ENCODE assay signal across 11 cellular contexts in genomic region chr10:123136221-123136805, GRCh38. TPM values are rescaled to one million over a fixed set of nuclear protein-coding genes. Genes with fewer than 3 reads are reported as not detected.
A peak's percentile ranks its signal among the peaks of the same experiment; 100 is the strongest.
DNase-seq lines count a peak whose midpoint lies in the region; ATAC-seq, FAIRE-seq and TF ChIP-seq lines count a peak whose summit lies in the region.
"Had no signal": no experiment of that assay in that cellular context is flagged by ENCODE, and none has a peak within 500 bp of the region (broad histone marks: within the 10 kb centered on the region; RNA-seq: fewer than 3 reads in every experiment).

No MANE protein-coding gene starts in this region.

- H4K20me1 ChIP-seq in HepG2 (ENCODE audit: insufficient read depth, low read length), result peaks cover 6% of the 10 kb centered on the region; the same call in 1 of the 2 replicates

- no peak for TF ChIP-seq RAD21 in HepG2 (CRISPR knock-in tag; IDR thresholded peaks at IDR 0.05)

- peak overlapping the region; percentile 26 for H3K4me3 Mint-ChIP-seq in activated T-helper 1 cell treated with anti-CD3 and anti-CD28 coated beads, Interleukin-12 subunit alpha, Interleukin-12 subunit beta, Interleukin-2, Interleukin-4 antibody, amounts not matched to agents 30 ng/mL and 10 ng/mL and 1 ng/mL, durations not matched to agents 14 hours and 24 hours and 36 hours
- peak overlapping the region; percentile 67 for H3K4me3 Mint-ChIP-seq in natural killer cell

- H3K4me2 ChIP-seq in HepG2 (ENCODE audit: low read depth, low read length), result peak overlapping the region; percentile 69

- H3K27me3 Mint-ChIP-seq in activated T-helper 1 cell treated with anti-CD3 and anti-CD28 coated beads, Interleukin-12 subunit alpha, Interleukin-12 subunit beta, Interleukin-2, Interleukin-4 antibody, amounts not matched to agents 30 ng/mL and 10 ng/mL and 1 ng/mL, durations not matched to agents 14 hours and 24 hours and 36 hours (ENCODE audit: insufficient read depth), result peaks cover 73% of the 10 kb centered on the region
- H3K27me3 Mint-ChIP-seq in natural killer cell (ENCODE audit: low read depth in 2 of 2), result peaks cover 63 to 75% of the 10 kb centered on the region in 2 donors

- H3K36me3 ChIP-seq in HepG2 (replicated peaks in 1 of 2; ENCODE audit: control insufficient read depth in 1 of 2, insufficient read depth in 2 of 2, low read length in 2 of 2), result no peaks in the 10 kb centered on the region
- no peaks in the 10 kb centered on the region for H3K36me3 ChIP-seq in right lobe of liver
- H3K36me3 ChIP-seq in uterus, result no peaks in the 10 kb centered on the region

- TF ChIP-seq EP300 in HepG2 (IDR thresholded peaks at IDR 0.05; ENCODE audit: low read depth in 2 of 2, low read length in 2 of 2) (no peak), HepG2 (CRISPR knock-in tag; IDR thresholded peaks at IDR 0.05; ENCODE audit: borderline replicate concordance) (no peak)

- no peaks in the 10 kb centered on the region for H3K79me2 ChIP-seq in HepG2 (ENCODE audit: insufficient read depth, low read length)

- H3K4me1 ChIP-seq in HepG2 (ENCODE audit: insufficient read depth, low read length) (peaks cover 60% of the 10 kb centered on the region), right lobe of liver (peaks cover 0 to 54% (median 12%) of the 10 kb centered on the region in 4 donors), uterus (peaks cover 0 to 29% of the 10 kb centered on the region in 2 donors)

- 6% methylated on average over 48 of the region's 59 CpGs for WGBS in HepG2 (ENCODE audit: low lambda C conversion rate)
- 4% methylated on average over 9 of the region's 59 CpGs for WGBS in right lobe of liver (ENCODE audit: insufficient coverage, low coverage, low lambda C conversion rate, missing lambda C conversion rate)

- no peak overlapping the region for H3K9ac ChIP-seq in HepG2 (ENCODE audit: insufficient read depth, low read depth, low read length)

- peaks cover 23% of the 10 kb centered on the region for H3K4me1 Mint-ChIP-seq in activated T-helper 1 cell treated with anti-CD3 and anti-CD28 coated beads, Interleukin-12 subunit alpha, Interleukin-12 subunit beta, Interleukin-2, Interleukin-4 antibody, amounts not matched to agents 30 ng/mL and 10 ng/mL and 1 ng/mL, durations not matched to agents 14 hours and 24 hours and 36 hours (ENCODE audit: low read depth)
- H3K4me1 Mint-ChIP-seq in natural killer cell, result peaks cover 20 to 28% of the 10 kb centered on the region in 2 donors

- DNase-seq in HepG2 (ENCODE audit: low spot score), result no peak
- no peak for DNase-seq in right lobe of liver
- no peak for DNase-seq in activated T-helper 1 cell treated with anti-CD3 and anti-CD28 coated beads, Interleukin-12 subunit alpha, Interleukin-12 subunit beta, Interleukin-2, Interleukin-4 antibody, amounts not matched to agents 30 ng/mL and 10 ng/mL and 1 ng/mL, durations not matched to agents 14 hours and 24 hours and 36 hours (ENCODE audit: low spot score)
- no peak for DNase-seq in natural killer cell
- no peak for DNase-seq in uterus
- DNase-seq in NOMO-1 treated with dmso at 0.1 percent for 144 hours (lab: John Stamatoyannopoulos, UW; ENCODE audit: unreplicated experiment), result no peak
- no peak for DNase-seq in KBM-7
- no peak for DNase-seq in GM19240 (ENCODE audit: insufficient read length, low spot score)
- DNase-seq: NCI-H187 had no signal

- intact Hi-C loops in HepG2 (cut with micrococcal nuclease; ENCODE audit: unreplicated experiment) (loop anchor here (5.0 kb wide), 1 partner anchor 131 kb away; no protein-coding TSS in a partner anchor), right lobe of liver (cut with DNase I) (loop anchor here in 1 of 2 donors (10.0 kb wide), 2 partner anchors 248 to 418 kb away; no protein-coding TSS in a partner anchor), natural killer cell (cut with micrococcal nuclease) (loop anchor here (10.0 kb wide), 1 partner anchor 828 kb away; no protein-coding TSS in a partner anchor), uterus (cut with DNase I; ENCODE audit: low total_unique reads) (loop anchor here (10.0 kb wide), 1 partner anchor 418 kb away; no protein-coding TSS in a partner anchor)
- intact Hi-C loops in activated T-helper 1 cell treated with anti-CD3 and anti-CD28 coated beads, Interleukin-12 subunit alpha, Interleukin-12 subunit beta, Interleukin-2, Interleukin-4 antibody, amounts not matched to agents 30 ng/mL and 10 ng/mL and 1 ng/mL, durations not matched to agents 14 hours and 24 hours and 36 hours (cut with micrococcal nuclease), result loop anchor here (10.0 kb wide), 2 partner anchors 672 to 828 kb away; partner anchors contain the start of gene HTRA1

- in situ Hi-C loops in HepG2 (cut with HindIII; ENCODE audit: extremely low pct_ligation_motif_present, low pct_unique_long_range_greater_than_20kb), result no loop called here
- in situ Hi-C loops in KBM-7 (cut with MboI; ENCODE audit: low pct_unique_long_range_greater_than_20kb, low sequenced_read_pairs), result loop anchor here (25.0 kb wide), 1 partner anchor 426 kb away; no protein-coding TSS in a partner anchor

- H3K4me3 ChIP-seq in HepG2 (replicated peaks in 1 of 3; ENCODE audit: insufficient read depth in 1 of 3, low read depth in 2 of 3, low read length in 3 of 3), result peak overlapping the region; percentile 27 to 61 (median 37); a peak in 5 of 6 replicates
- H3K4me3 ChIP-seq in right lobe of liver, result no peak overlapping the region
- peak overlapping the region in 1 of 2 donors; percentile 22 for H3K4me3 ChIP-seq in uterus

- ATAC-seq in HepG2, result no peak
- ATAC-seq in right lobe of liver, result no peak
- peak in 2 of 3 donors; percentile 3 to 9 for ATAC-seq in natural killer cell

- peaks cover 2% of the 10 kb centered on the region for H3K36me3 Mint-ChIP-seq in activated T-helper 1 cell treated with anti-CD3 and anti-CD28 coated beads, Interleukin-12 subunit alpha, Interleukin-12 subunit beta, Interleukin-2, Interleukin-4 antibody, amounts not matched to agents 30 ng/mL and 10 ng/mL and 1 ng/mL, durations not matched to agents 14 hours and 24 hours and 36 hours (ENCODE audit: low read depth)
- H3K36me3 Mint-ChIP-seq in natural killer cell, result no peaks in the 10 kb centered on the region

- H3K9me3 ChIP-seq in HepG2 (ENCODE audit: low read length) (no peaks in the 10 kb centered on the region), right lobe of liver (no peaks in the 10 kb centered on the region), uterus (no peaks in the 10 kb centered on the region)

- POLR2A ChIA-PET in HepG2 (lab: Yijun Ruan, JAX), result no interaction called here

- no peak for FAIRE-seq in HepG2 (lab: Jason Lieb, UNC)

- peaks cover 18 to 86% of the 10 kb centered on the region in 2 experiments; a peak in 4 of 5 replicates for H3K27me3 ChIP-seq in HepG2 (ENCODE audit: control insufficient read depth in 1 of 2, insufficient read depth in 2 of 2, low read length in 2 of 2)
- H3K27me3 ChIP-seq in right lobe of liver, result peaks cover 27 to 74% of the 10 kb centered on the region in 2 donors
- peaks cover 30 to 93% of the 10 kb centered on the region in 2 donors for H3K27me3 ChIP-seq in uterus

- H2AFZ ChIP-seq in HepG2 (ENCODE audit: low read length), result no peak overlapping the region

- no peaks in the 10 kb centered on the region for H3K9me3 Mint-ChIP-seq in activated T-helper 1 cell treated with anti-CD3 and anti-CD28 coated beads, Interleukin-12 subunit alpha, Interleukin-12 subunit beta, Interleukin-2, Interleukin-4 antibody, amounts not matched to agents 30 ng/mL and 10 ng/mL and 1 ng/mL, durations not matched to agents 14 hours and 24 hours and 36 hours
- no peaks in the 10 kb centered on the region for H3K9me3 Mint-ChIP-seq in natural killer cell

- no peak overlapping the region for H3K27ac ChIP-seq in HepG2 (ENCODE audit: extremely low read length, insufficient read depth, low read length)
- no peak overlapping the region for H3K27ac ChIP-seq in right lobe of liver
- no peak overlapping the region for H3K27ac ChIP-seq in uterus

- no TSS peak for BruUV-seq in HepG2 (replicated peaks; lab: Mats Ljungman, UMichigan)

- TF ChIP-seq POLR2A in HepG2 (IDR thresholded peaks at IDR 0.05; ENCODE audit: insufficient read depth in 1 of 2, low read depth in 2 of 2, low read length in 2 of 2) (no peak), right lobe of liver (IDR thresholded peaks at IDR 0.05) (no peak), uterus (IDR thresholded peaks at IDR 0.05) (no peak)

- CTCF ChIA-PET in HepG2 (lab: Yijun Ruan, JAX; ENCODE audit: low intra/inter-chr PET ratio, low total read pairs), result no interaction called here

- TF ChIP-seq CTCF in HepG2 (CRISPR knock-in tag; IDR thresholded peaks at IDR 0.05), result no peak
- no peak for TF ChIP-seq CTCF in right lobe of liver (IDR thresholded peaks at IDR 0.05)
- TF ChIP-seq CTCF in natural killer cell (IDR thresholded peaks at IDR 0.05), result no peak
- TF ChIP-seq CTCF in uterus (IDR thresholded peaks at IDR 0.05), result no peak

- H3K27ac Mint-ChIP-seq in activated T-helper 1 cell treated with anti-CD3 and anti-CD28 coated beads, Interleukin-12 subunit alpha, Interleukin-12 subunit beta, Interleukin-2, Interleukin-4 antibody, amounts not matched to agents 30 ng/mL and 10 ng/mL and 1 ng/mL, durations not matched to agents 14 hours and 24 hours and 36 hours, result no peak overlapping the region
- no peak overlapping the region for H3K27ac Mint-ChIP-seq in natural killer cell

RNA-seq across cellular contexts. Expression of gene HMX3, which starts 0.5 kb away (rescaled TPM):
- total RNA-seq in HepG2 (2016; rRNA removed; fragmentation: Illumina TruSeq; extraction: Trizol), result not detected in 2 replicates
- total RNA-seq in HepG2 (2016; cell fraction: cytosol; rRNA removed; fragmentation: Illumina TruSeq; extraction: Trizol; ENCODE audit: low read depth), result not detected in 2 replicates
- not detected in 2 replicates for total RNA-seq in HepG2 (2016; cell fraction: insoluble cytoplasmic fraction; rRNA removed; fragmentation: Illumina TruSeq; extraction: Trizol)
- not detected in 2 replicates for total RNA-seq in HepG2 (2016; cell fraction: membrane; rRNA removed; fragmentation: Illumina TruSeq; extraction: Trizol)
- total RNA-seq in HepG2 (2016; cell fraction: nucleus; rRNA removed; fragmentation: Illumina TruSeq; extraction: Trizol), result not detected in 2 replicates
- not detected in 2 replicates for polyA plus RNA-seq in HepG2 (2011; rRNA removed)
- not detected in 2 replicates for polyA plus RNA-seq in HepG2 (2011; cell fraction: cytosol; rRNA removed)
- not detected in 2 replicates for polyA plus RNA-seq in HepG2 (2011; cell fraction: nucleus; rRNA removed)
- not detected in 2 replicates for polyA plus RNA-seq in HepG2 (2012)
- not detected in 2 replicates for polyA plus RNA-seq in HepG2 (2016; cell fraction: cytosol; fragmentation: Illumina TruSeq; extraction: Trizol; ENCODE audit: low read depth)
- not detected in 2 replicates for polyA plus RNA-seq in HepG2 (2016; cell fraction: insoluble cytoplasmic fraction; fragmentation: Illumina TruSeq; extraction: Trizol; ENCODE audit: low read depth)
- polyA plus RNA-seq in HepG2 (2016; cell fraction: membrane; fragmentation: Illumina TruSeq; extraction: Trizol; ENCODE audit: low read depth), result not detected in 2 replicates
- not detected in 2 replicates for polyA plus RNA-seq in HepG2 (2016; cell fraction: nucleus; fragmentation: Illumina TruSeq; extraction: Trizol; ENCODE audit: insufficient read depth, low read depth)
- polyA minus RNA-seq in HepG2 (2011; rRNA and poly(A)+ RNA removed; ENCODE audit: low replicate concordance), result not detected in 2 replicates
- not detected in 2 replicates for polyA minus RNA-seq in HepG2 (2011; cell fraction: cytosol; rRNA and poly(A)+ RNA removed)
- not detected in 2 replicates for polyA minus RNA-seq in HepG2 (2011; cell fraction: nucleus; rRNA and poly(A)+ RNA removed)
- not detected for total RNA-seq in right lobe of liver
- not detected in 2 replicates for total RNA-seq in activated T-helper 1 cell treated with anti-CD3 and anti-CD28 coated beads, Interleukin-12 subunit alpha, Interleukin-12 subunit beta, Interleukin-2, Interleukin-4 antibody, amounts not matched to agents 30 ng/mL and 10 ng/mL and 1 ng/mL, durations not matched to agents 14 hours and 24 hours and 36 hours
- total RNA-seq in natural killer cell, result under 1 TPM in 1 of 3 donors, not detected in 2; 0.33 TPM
- total RNA-seq in uterus, result not detected
- total RNA-seq: pulmonary artery endothelial cell; T-helper 2 cell treated with Interferon-gamma antibody and Interleukin-4, amounts not matched to agents 100 ng/mL and 5 ng/mL, for 36 hours had no signal

RNA-seq across cellular contexts. Expression of gene HMX2, which starts 11.6 kb away (rescaled TPM):
- total RNA-seq in HepG2 (2016; rRNA removed; fragmentation: Illumina TruSeq; extraction: Trizol) (not detected in 2 replicates), right lobe of liver (not detected), natural killer cell (not detected), uterus (not detected)
- total RNA-seq in HepG2 (2016; cell fraction: cytosol; rRNA removed; fragmentation: Illumina TruSeq; extraction: Trizol; ENCODE audit: low read depth), result not detected in 2 replicates
- not detected in 2 replicates for total RNA-seq in HepG2 (2016; cell fraction: insoluble cytoplasmic fraction; rRNA removed; fragmentation: Illumina TruSeq; extraction: Trizol)
- not detected in 2 replicates for total RNA-seq in HepG2 (2016; cell fraction: membrane; rRNA removed; fragmentation: Illumina TruSeq; extraction: Trizol)
- not detected in 2 replicates for total RNA-seq in HepG2 (2016; cell fraction: nucleus; rRNA removed; fragmentation: Illumina TruSeq; extraction: Trizol)
- not detected in 2 replicates for polyA plus RNA-seq in HepG2 (2011; rRNA removed)
- 0.04 TPM in 1 of 2 replicates, not detected in the other for polyA plus RNA-seq in HepG2 (2011; cell fraction: cytosol; rRNA removed)
- not detected in 2 replicates for polyA plus RNA-seq in HepG2 (2011; cell fraction: nucleus; rRNA removed)
- polyA plus RNA-seq in HepG2 (2012), result not detected in 2 replicates
- not detected in 2 replicates for polyA plus RNA-seq in HepG2 (2016; cell fraction: cytosol; fragmentation: Illumina TruSeq; extraction: Trizol; ENCODE audit: low read depth)
- not detected in 2 replicates for polyA plus RNA-seq in HepG2 (2016; cell fraction: insoluble cytoplasmic fraction; fragmentation: Illumina TruSeq; extraction: Trizol; ENCODE audit: low read depth)
- not detected in 2 replicates for polyA plus RNA-seq in HepG2 (2016; cell fraction: membrane; fragmentation: Illumina TruSeq; extraction: Trizol; ENCODE audit: low read depth)
- polyA plus RNA-seq in HepG2 (2016; cell fraction: nucleus; fragmentation: Illumina TruSeq; extraction: Trizol; ENCODE audit: insufficient read depth, low read depth), result not detected in 2 replicates
- 0.14 TPM in 1 of 2 replicates, not detected in the other for polyA minus RNA-seq in HepG2 (2011; rRNA and poly(A)+ RNA removed; ENCODE audit: low replicate concordance)
- not detected in 2 replicates for polyA minus RNA-seq in HepG2 (2011; cell fraction: cytosol; rRNA and poly(A)+ RNA removed)
- not detected in 2 replicates for polyA minus RNA-seq in HepG2 (2011; cell fraction: nucleus; rRNA and poly(A)+ RNA removed)
- not detected in 2 replicates for total RNA-seq in activated T-helper 1 cell treated with anti-CD3 and anti-CD28 coated beads, Interleukin-12 subunit alpha, Interleukin-12 subunit beta, Interleukin-2, Interleukin-4 antibody, amounts not matched to agents 30 ng/mL and 10 ng/mL and 1 ng/mL, durations not matched to agents 14 hours and 24 hours and 36 hours
- total RNA-seq: pulmonary artery endothelial cell; T-helper 2 cell treated with Interferon-gamma antibody and Interleukin-4, amounts not matched to agents 100 ng/mL and 5 ng/mL, for 36 hours had no signal

RNA-seq across cellular contexts. Expression of gene BUB3, which starts 17.9 kb away (rescaled TPM):
- total RNA-seq in HepG2 (2016; rRNA removed; fragmentation: Illumina TruSeq; extraction: Trizol), result 174 and 230 TPM in 2 replicates
- 42.5 and 51.9 TPM in 2 replicates for total RNA-seq in HepG2 (2016; cell fraction: cytosol; rRNA removed; fragmentation: Illumina TruSeq; extraction: Trizol; ENCODE audit: low read depth)
- 170 and 239 TPM in 2 replicates for total RNA-seq in HepG2 (2016; cell fraction: insoluble cytoplasmic fraction; rRNA removed; fragmentation: Illumina TruSeq; extraction: Trizol)
- 74.0 and 86.8 TPM in 2 replicates for total RNA-seq in HepG2 (2016; cell fraction: membrane; rRNA removed; fragmentation: Illumina TruSeq; extraction: Trizol)
- total RNA-seq in HepG2 (2016; cell fraction: nucleus; rRNA removed; fragmentation: Illumina TruSeq; extraction: Trizol), result 91.7 and 115 TPM in 2 replicates
- polyA plus RNA-seq in HepG2 (2011; rRNA removed), result 184 and 188 TPM in 2 replicates
- polyA plus RNA-seq in HepG2 (2011; cell fraction: cytosol; rRNA removed), result 121 and 143 TPM in 2 replicates
- 242 and 278 TPM in 2 replicates for polyA plus RNA-seq in HepG2 (2011; cell fraction: nucleus; rRNA removed)
- polyA plus RNA-seq in HepG2 (2012), result 109 and 119 TPM in 2 replicates
- polyA plus RNA-seq in HepG2 (2016; cell fraction: cytosol; fragmentation: Illumina TruSeq; extraction: Trizol; ENCODE audit: low read depth), result 36.9 and 37.0 TPM in 2 replicates
- polyA plus RNA-seq in HepG2 (2016; cell fraction: insoluble cytoplasmic fraction; fragmentation: Illumina TruSeq; extraction: Trizol; ENCODE audit: low read depth), result 215 and 216 TPM in 2 replicates
- polyA plus RNA-seq in HepG2 (2016; cell fraction: membrane; fragmentation: Illumina TruSeq; extraction: Trizol; ENCODE audit: low read depth), result 40.5 and 49.2 TPM in 2 replicates
- 127 and 140 TPM in 2 replicates for polyA plus RNA-seq in HepG2 (2016; cell fraction: nucleus; fragmentation: Illumina TruSeq; extraction: Trizol; ENCODE audit: insufficient read depth, low read depth)
- 444 and 777 TPM in 2 replicates for polyA minus RNA-seq in HepG2 (2011; rRNA and poly(A)+ RNA removed; ENCODE audit: low replicate concordance)
- 107 and 129 TPM in 2 replicates for polyA minus RNA-seq in HepG2 (2011; cell fraction: cytosol; rRNA and poly(A)+ RNA removed)
- 163 and 164 TPM in 2 replicates for polyA minus RNA-seq in HepG2 (2011; cell fraction: nucleus; rRNA and poly(A)+ RNA removed)
- 10 to 100 TPM; 24.1 to 50.9 (median 31.2) TPM for total RNA-seq in right lobe of liver
- total RNA-seq in activated T-helper 1 cell treated with anti-CD3 and anti-CD28 coated beads, Interleukin-12 subunit alpha, Interleukin-12 subunit beta, Interleukin-2, Interleukin-4 antibody, amounts not matched to agents 30 ng/mL and 10 ng/mL and 1 ng/mL, durations not matched to agents 14 hours and 24 hours and 36 hours, result 197 and 201 TPM in 2 replicates
- total RNA-seq in natural killer cell, result 100 to 1,000 TPM; 122 to 145 (median 125) TPM
- 100 to 1,000 TPM in 2 of 4 donors, 10 to 100 TPM in 2; 57.2 to 156 (median 99.4) TPM for total RNA-seq in uterus

Comparison
In these comparisons a context has a peak if more than half of its experiments do, and no peak if none do; other contexts are left out.
1. H3K4me3 ChIP-seq: peak in HepG2 (3 of 3); none in right lobe of liver (0 of 3).
2. ATAC-seq: peak in natural killer cell (2 of 3); none in HepG2 (single experiment) and right lobe of liver (0 of 4).